In genomic region chr10:44975487-44976331, GRCh38 we compare ENCODE assay signal across 9 cellular contexts. TPM values are rescaled to one million over a fixed set of nuclear protein-coding genes. Genes with fewer than 3 reads are reported as not detected.
DNase-seq lines count a peak whose midpoint lies in the region; ATAC-seq, FAIRE-seq and TF ChIP-seq lines count a peak whose summit lies in the region.
"Had no signal": no experiment of that assay in that cellular context is flagged by ENCODE, and none has a peak within 500 bp of the region (broad histone marks: within the 10 kb centered on the region; RNA-seq: fewer than 3 reads in every experiment).

No MANE protein-coding gene starts in this region.

- TF ChIP-seq CTCF in esophagus muscularis mucosa (IDR thresholded peaks at IDR 0.05), result no peak
- no peak for TF ChIP-seq CTCF in psoas muscle (IDR thresholded peaks at IDR 0.05)

- 44% methylated on average over 8 of the region's 10 CpGs for WGBS in esophagus muscularis mucosa
- 46% methylated on average over 10 of the region's 10 CpGs for WGBS in psoas muscle, 3 donors

- peak; percentile 42 for DNase-seq in G401 (ENCODE audit: low spot score)
- DNase-seq in NCI-H526 treated with DMSO at 0.1 percent for 48 hours (lab: John Stamatoyannopoulos, UW), result peak; percentile 24
- no peak for DNase-seq in esophagus muscularis mucosa (ENCODE audit: extremely low spot score)
- peak in 1 of 2 donors; percentile 66 for DNase-seq in psoas muscle
- no peak for DNase-seq in stimulated activated CD4-positive, alpha-beta T cell treated with anti-CD3 and anti-CD28 coated beads, Interleukin-4, amount 100 ng/mL, for 4 hours
- DNase-seq in GM12891 (ENCODE audit: insufficient read length, low spot score), result no peak

- no peak for ATAC-seq in psoas muscle
- no peak for ATAC-seq in HG03469 (IDR thresholded peaks at IDR 0.05; ENCODE audit: unreplicated experiment)
- no peak for ATAC-seq in GM21723 (IDR thresholded peaks at IDR 0.05; ENCODE audit: unreplicated experiment)

- in situ Hi-C loops in G401 (cut with HindIII; ENCODE audit: low sequenced_read_pairs), result no loop called here

- no peak for TF ChIP-seq EP300 in esophagus muscularis mucosa (IDR thresholded peaks at IDR 0.05)

- H3K36me3 ChIP-seq in esophagus muscularis mucosa (peaks cover 6 to 49% (median 33%) of the 10 kb centered on the region in 4 donors), psoas muscle (ENCODE audit: insufficient read depth in 1 of 2, low read depth in 1 of 2) (peaks cover 0 to 15% of the 10 kb centered on the region in 2 donors)

- H3K9me3 ChIP-seq in esophagus muscularis mucosa, result no peaks in the 10 kb centered on the region
- no peaks in the 10 kb centered on the region for H3K9me3 ChIP-seq in psoas muscle

- H3K4me1 ChIP-seq in esophagus muscularis mucosa (peaks cover 54 to 86% (median 82%) of the 10 kb centered on the region in 4 donors), psoas muscle (peaks cover 56% of the 10 kb centered on the region)

- no peaks in the 10 kb centered on the region for H3K27me3 ChIP-seq in esophagus muscularis mucosa
- H3K27me3 ChIP-seq in psoas muscle (ENCODE audit: insufficient read depth in 3 of 3, low read length in 2 of 3), result no peaks in the 10 kb centered on the region

- peak overlapping the region; percentile 88 to 92 (median 90) for H3K27ac ChIP-seq in esophagus muscularis mucosa (replicated peaks in 1 of 4)
- H3K27ac ChIP-seq in psoas muscle, result peak overlapping the region; percentile 96

- intact Hi-C loops in esophagus muscularis mucosa (cut with DNase I), result loop anchor here (1.0 to 10.0 kb wide), 2 partner anchors 43 to 101 kb away; no protein-coding TSS in a partner anchor
- intact Hi-C loops in psoas muscle (cut with DNase I), result loop anchor here (1.0 to 2.0 kb wide), 2 partner anchors 43 kb away; no protein-coding TSS in a partner anchor

- peak overlapping the region; percentile 57 to 80 (median 62) for H3K4me3 ChIP-seq in esophagus muscularis mucosa
- H3K4me3 ChIP-seq in psoas muscle, result peak overlapping the region; percentile 90

- TF ChIP-seq POLR2A in esophagus muscularis mucosa (IDR thresholded peaks at IDR 0.05; ENCODE audit: low read depth) (peak; percentile 15), GM12891 (IDR thresholded peaks at IDR 0.05; ENCODE audit: low read depth, low read length) (no peak)

- FAIRE-seq in GM12891 (lab: Jason Lieb, UNC), result no peak
- FAIRE-seq: keratinocyte had no signal

TF ChIP-seq in GM12891, 5 proteins besides CTCF, POLR2A, EP300 and RAD21:
- no peak for TF ChIP-seq PAX5 (IDR thresholded peaks at IDR 0.05; ENCODE audit: insufficient read depth, low read length, severe bottlenecking)
- TF ChIP-seq POU2F2 (IDR thresholded peaks at IDR 0.05; ENCODE audit: low read depth, low read length), result no peak
- no peak for TF ChIP-seq SPI1 (IDR thresholded peaks at IDR 0.05; ENCODE audit: low read depth, low read length)
- TF ChIP-seq TAF1 (IDR thresholded peaks at IDR 0.05; ENCODE audit: low read depth, low read length), result no peak
- TF ChIP-seq POLR2AphosphoS5 (IDR thresholded peaks at IDR 0.05; ENCODE audit: low read depth, low read length), result no peak
TF ChIP-seq in GM12891: peak in this region for 0.

RNA-seq across cellular contexts. Expression of gene DEPP1, which starts 2.9 kb away (rescaled TPM):
- total RNA-seq in G401 (2014; rRNA removed; shearing (Covaris generic)), result 0.14 and 2.7 TPM in 2 replicates
- 100 to 1,000 TPM in 2 of 4 donors, 10 to 100 TPM in 2; 32.0 to 413 (median 126) TPM for total RNA-seq in esophagus muscularis mucosa
- 10 to 100 TPM; 28.2 to 37.4 (median 36.8) TPM for total RNA-seq in psoas muscle
- 100 to 1,000 TPM in 1 of 3 donors, 10 to 100 TPM in 2; 53.6 to 102 (median 79.3) TPM for polyA plus RNA-seq in psoas muscle
- polyA plus RNA-seq in GM12891 (2012; ENCODE audit: low read depth, missing spikeins), result 2.6 TPM

RNA-seq across cellular contexts. Expression of gene RASSF4, which starts 16.1 kb away (rescaled TPM):
- total RNA-seq in G401 (2014; rRNA removed; shearing (Covaris generic)), result 0.98 and 1.5 TPM in 2 replicates
- total RNA-seq in esophagus muscularis mucosa (10 to 100 TPM; 27.6 to 41.5 (median 32.7) TPM), psoas muscle (10 to 100 TPM; 15.2 to 44.0 (median 30.5) TPM)
- polyA plus RNA-seq in psoas muscle, result 10 to 100 TPM; 11.1 to 18.9 (median 17.0) TPM
- 41.3 TPM for polyA plus RNA-seq in GM12891 (2012; ENCODE audit: low read depth, missing spikeins)

RNA-seq across cellular contexts. Expression of gene ZNF22, which starts 25.0 kb away (rescaled TPM):
- 10.0 and 13.9 TPM in 2 replicates for total RNA-seq in G401 (2014; rRNA removed; shearing (Covaris generic))
- total RNA-seq in esophagus muscularis mucosa (10 to 100 TPM; 17.5 to 24.4 (median 19.5) TPM), psoas muscle (10 to 100 TPM; 11.2 to 15.9 (median 14.3) TPM)
- polyA plus RNA-seq in psoas muscle, result 10 to 100 TPM in 1 of 3 donors, 1 to 10 TPM in 2; 5.9 to 12.8 (median 8.1) TPM
- 15.1 TPM for polyA plus RNA-seq in GM12891 (2012; ENCODE audit: low read depth, missing spikeins)

Comparison
In these comparisons a context has a peak if more than half of its experiments do, and no peak if none do; other contexts are left out.
1. DNase-seq: peak in G401 (single experiment) and NCI-H526 treated with DMSO at 0.1 percent for 48 hours (single experiment); none in esophagus muscularis mucosa (single experiment), stimulated activated CD4-positive, alpha-beta T cell treated with anti-CD3 and anti-CD28 coated beads, Interleukin-4, amount 100 ng/mL, for 4 hours (0 of 2) and GM12891 (single experiment).